28 cellular contexts compared by ENCODE assay signal in the genomic region with DNA sequence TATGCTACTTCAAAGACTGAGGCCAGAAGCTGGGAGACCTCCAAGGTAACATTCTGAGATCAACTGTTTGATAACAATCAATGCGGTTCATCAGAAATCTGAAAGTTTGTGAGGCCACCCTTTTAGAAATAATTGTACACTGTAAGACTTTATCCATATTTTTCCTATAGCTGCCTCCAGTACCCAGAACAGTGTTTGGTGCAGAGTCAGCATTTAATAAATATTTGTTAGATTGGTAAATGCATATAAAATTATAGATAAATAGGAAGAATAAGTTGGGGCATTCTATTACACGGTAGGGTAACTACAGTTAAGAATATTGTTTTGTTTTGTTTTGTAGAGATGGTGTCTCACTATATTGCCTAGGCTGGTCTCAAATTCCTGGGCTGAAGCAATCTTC.
"Had no signal": no experiment of that assay in that cellular context is flagged by ENCODE, and none has a peak within 500 bp of the region (broad histone marks: within the 10 kb centered on the region; RNA-seq: fewer than 3 reads in every experiment).

No MANE protein-coding gene starts in this region.

- ATAC-seq: effector memory CD8-positive, alpha-beta T cell; esophagus mucosa; foreskin keratinocyte; gastrocnemius medialis; gastroesophageal sphincter; heart left ventricle; heart right ventricle had no signal

- FAIRE-seq: colon, endometrium, endothelial cell of umbilical vein, frontal cortex had no signal

- H3K4me3 ChIP-seq: colonic mucosa, coronary artery, dorsolateral prefrontal cortex, esophagus muscularis mucosa, esophagus squamous epithelium, gastrocnemius medialis, gastroesophageal sphincter, heart left ventricle, heart right ventricle had no signal

- H3K27me3 ChIP-seq: colonic mucosa, dorsolateral prefrontal cortex, esophagus muscularis mucosa, esophagus squamous epithelium, foreskin keratinocyte, gastrocnemius medialis, gastroesophageal sphincter, heart left ventricle, heart right ventricle had no signal

- H3K4me1 ChIP-seq: colonic mucosa, esophagus muscularis mucosa, esophagus squamous epithelium, foreskin keratinocyte, gastrocnemius medialis, gastroesophageal sphincter, heart left ventricle, heart right ventricle had no signal

- H3K36me3 ChIP-seq: colonic mucosa, esophagus muscularis mucosa, esophagus squamous epithelium, gastrocnemius medialis, gastroesophageal sphincter, heart left ventricle, heart right ventricle had no signal

- H3K27ac ChIP-seq: colonic mucosa, coronary artery, dorsolateral prefrontal cortex, epithelial cell of prostate, esophagus muscularis mucosa, esophagus squamous epithelium, foreskin keratinocyte, gastrocnemius medialis, gastroesophageal sphincter, heart left ventricle, heart right ventricle had no signal

- H3K9me3 ChIP-seq: colonic mucosa, esophagus muscularis mucosa, esophagus squamous epithelium, gastrocnemius medialis, gastroesophageal sphincter, heart left ventricle had no signal

- DNase-seq: colonic mucosa; cortex of kidney; dermis blood vessel endothelial cell; dorsolateral prefrontal cortex; effector CD4-positive, alpha-beta T cell; effector CD8-positive, alpha-beta T cell; effector memory CD4-positive, alpha-beta T cell; effector memory CD8-positive, alpha-beta T cell; endodermal cell; erythroblast; esophagus squamous epithelium; foreskin fibroblast; foreskin keratinocyte; foreskin melanocyte; gastrocnemius medialis; glutamatergic neuron; head of caudate nucleus; heart left ventricle; heart right ventricle had no signal
